ENCODE assay signal across 32 cellular contexts in genomic region chr16:20811889-20812439, GRCh38. TPM values are rescaled to one million over a fixed set of nuclear protein-coding genes. Genes with fewer than 3 reads are reported as not detected.
"Had no signal": no experiment of that assay in that cellular context is flagged by ENCODE, and none has a peak within 500 bp of the region (broad histone marks: within the 10 kb centered on the region; RNA-seq: fewer than 3 reads in every experiment).

No MANE protein-coding gene starts in this region.

- H3K4me3 ChIP-seq: ascending aorta, cardiac muscle cell, Peyer's patch had no signal

- DNase-seq: activated CD4-positive, alpha-beta T cell treated with anti-CD3 and anti-CD28 coated beads, Interleukin-2, amount 10 ng/mL, durations not matched to agents 24 days and 14 days; activated CD4-positive, alpha-beta T cell treated with anti-CD3 and anti-CD28 coated beads, Interleukin-2, amount 50 U/mL, for 4 hours; activated CD4-positive, CD25-positive, alpha-beta regulatory T cell; activated CD8-positive, alpha-beta T cell treated with anti-CD3 and anti-CD28 coated beads for 36 hours; activated gamma-delta T cell; activated naive CD4-positive, alpha-beta T cell treated with Interleukin-2 at 50 U/mL for 16 hours; activated naive CD8-positive, alpha-beta T cell treated with anti-CD3 and anti-CD28 coated beads, Interleukin-2, amount 10 ng/mL, durations not matched to agents 7 days and 5 days; activated T-cell treated with anti-CD3 and anti-CD28 coated beads, Interleukin-2, amount 50 U/mL, for 24 hours; amygdala; Kasumi-1; KBM-7; MM.1S; MV-4-11; NCI-H1092; NCI-H1436 treated with DMSO at 0.1 percent for 48 hours; NCI-H1694 treated with DMSO at 0.1 percent for 48 hours; NCI-H2029; NCI-H345; NCI-H526; NCI-H748 treated with DMSO at 0.1 percent for 48 hours; NK-92 treated with Interleukin-12 subunit alpha and Interleukin-12 subunit beta, amount 100 ng/mL, for 24 hours; PC-3; RPMI8226; SW 1271; T-helper 1 cell; T-helper 2 cell; T-helper 9 cell had no signal

- H3K36me3 ChIP-seq: ascending aorta had no signal

- H3K9me3 ChIP-seq: ascending aorta, Peyer's patch had no signal

- H3K27ac ChIP-seq: ascending aorta, cardiac muscle cell, Peyer's patch, VCaP had no signal

- H3K27me3 ChIP-seq: ascending aorta, cardiac muscle cell, Peyer's patch had no signal

- ATAC-seq: activated CD8-positive, alpha-beta T cell treated with anti-CD3 and anti-CD28 coated beads for 36 hours; PC-3; Right ventricle myocardium inferior had no signal

- H3K4me1 ChIP-seq: ascending aorta had no signal

RNA-seq across cellular contexts. Expression of gene ERI2, which starts 5.7 kb away (rescaled TPM):
- total RNA-seq: ascending aorta had no signal

RNA-seq across cellular contexts. Expression of gene ACSM3, which starts 48.1 kb away (rescaled TPM):
- total RNA-seq: ascending aorta had no signal
